24 cellular contexts compared by ENCODE assay signal in the genomic region with DNA sequence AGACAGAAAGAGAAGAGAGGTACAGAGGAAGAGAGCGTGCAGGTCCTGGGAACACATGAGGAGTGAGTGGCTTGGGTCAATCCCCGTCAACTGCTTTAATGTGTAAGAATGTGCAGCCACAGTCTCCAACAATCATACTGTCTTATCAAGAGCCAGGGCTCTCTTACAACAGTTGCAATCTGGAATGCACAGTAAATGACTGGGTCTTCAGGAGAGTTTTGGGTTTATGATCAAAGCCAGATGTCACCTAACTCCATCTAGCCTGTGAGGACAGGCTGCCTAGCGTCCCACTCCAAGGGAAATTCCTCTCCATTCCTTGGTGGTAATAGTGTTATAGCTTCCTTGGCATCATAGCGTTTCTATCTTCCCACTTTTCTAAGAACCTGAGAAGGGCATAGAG.
"Had no signal": no experiment of that assay in that cellular context is flagged by ENCODE, and none has a peak within 500 bp of the region (broad histone marks: within the 10 kb centered on the region; RNA-seq: fewer than 3 reads in every experiment).

No MANE protein-coding gene starts in this region.

- H3K4me1 ChIP-seq: gastroesophageal sphincter, heart left ventricle, neural progenitor cell, prostate gland, right atrium auricular region, suprapubic skin, transverse colon, upper lobe of right lung, uterus had no signal

- H3K9me3 ChIP-seq: gastroesophageal sphincter, heart left ventricle, mucosa of descending colon, prostate gland, right atrium auricular region, suprapubic skin, transverse colon, upper lobe of right lung, uterus had no signal

- H3K4me2 ChIP-seq: hepatocyte, neural progenitor cell, smooth muscle cell had no signal

- H3K36me3 ChIP-seq: gastroesophageal sphincter, heart left ventricle, neural progenitor cell, prostate gland, right atrium auricular region, suprapubic skin, transverse colon, upper lobe of right lung, uterus had no signal

- H3K4me3 ChIP-seq: dorsolateral prefrontal cortex, gastroesophageal sphincter, heart left ventricle, hepatocyte, mucosa of descending colon, neural progenitor cell, prostate gland, right atrium auricular region, smooth muscle cell, suprapubic skin, transverse colon, upper lobe of right lung, uterus had no signal

- H3K27me3 ChIP-seq: foreskin keratinocyte, gastroesophageal sphincter, heart left ventricle, hepatocyte, neural progenitor cell, right atrium auricular region, suprapubic skin, transverse colon, upper lobe of right lung, uterus had no signal

- H3K79me2 ChIP-seq: hepatocyte had no signal

- H3K9ac ChIP-seq: neural progenitor cell had no signal

- FAIRE-seq: kidney had no signal

- H3K27ac ChIP-seq: dorsolateral prefrontal cortex, foreskin keratinocyte, gastroesophageal sphincter, heart left ventricle, hepatocyte, neural progenitor cell, prostate gland, right atrium auricular region, suprapubic skin, transverse colon, upper lobe of right lung, uterus had no signal

- H2AFZ ChIP-seq: hepatocyte, neural progenitor cell had no signal

- DNase-seq: dorsolateral prefrontal cortex; effector CD4-positive, alpha-beta T cell; foreskin keratinocyte; heart left ventricle; kidney; mesenchymal stem cell; mucosa of descending colon; naive B cell; stimulated activated CD4-positive, alpha-beta T cell treated with anti-CD3 and anti-CD28 coated beads, Interleukin-12 subunit alpha, Interleukin-12 subunit beta, amount 100 ng/mL, for 4 hours; stimulated activated CD4-positive, alpha-beta T cell treated with anti-CD3 and anti-CD28 coated beads, Interleukin-1b, Interleukin-23, amount 100 ng/mL, for 48 hours; stimulated activated CD4-positive, alpha-beta T cell treated with anti-CD3 and anti-CD28 coated beads, Interleukin-4, amount 100 ng/mL, for 1 hour; stimulated activated CD8-positive, alpha-beta memory T cell treated with anti-CD3 and anti-CD28 coated beads, Interleukin-4, amount 100 ng/mL, for 48 hours; stimulated activated naive CD4-positive, alpha-beta T cell; stimulated activated naive CD8-positive, alpha-beta T cell treated with anti-CD3 and anti-CD28 coated beads, Interleukin-15, amount 100 ng/mL, for 72 hours; transverse colon; upper lobe of right lung; uterus had no signal
